ENCODE assay signal across 8 cellular contexts in genomic region chr11:116513894-116514293, GRCh38.
A peak's percentile ranks its signal among the peaks of the same experiment; 100 is the strongest.
DNase-seq lines count a peak whose midpoint lies in the region; ATAC-seq and TF ChIP-seq lines count a peak whose summit lies in the region.

No MANE protein-coding gene starts in this region.

- DNase-seq in stimulated activated CD4-positive, alpha-beta T cell treated with anti-CD3 and anti-CD28 coated beads, Interleukin-1b, Interleukin-23, amount 100 ng/mL, for 48 hours, result peak; percentile 12
- no peak for DNase-seq in stimulated activated CD4-positive, alpha-beta T cell treated with anti-CD3 and anti-CD28 coated beads, Interleukin-12 subunit alpha, Interleukin-12 subunit beta, amount 100 ng/mL, for 4 hours
- peak; percentile 68 for DNase-seq in NCI-H526 treated with DMSO at 0.1 percent for 48 hours (lab: John Stamatoyannopoulos, UW)
- peak; percentile 43 to 65 for DNase-seq in erythroblast (lab: John Stamatoyannopoulos, UW)
- DNase-seq in NCI-H2107 treated with DMSO at 0.1 percent for 48 hours (lab: John Stamatoyannopoulos, UW; ENCODE audit: unreplicated experiment), result no peak
- DNase-seq in T-helper 9 cell, result no peak
- DNase-seq in NCI-H2029 (lab: John Stamatoyannopoulos, UW), result no peak

- no peak for TF ChIP-seq POLR2A in erythroblast (IDR thresholded peaks at IDR 0.05; ENCODE audit: low read length)

- no peak for ATAC-seq in HG03442 (IDR thresholded peaks at IDR 0.05; ENCODE audit: unreplicated experiment)

Comparison
In these comparisons a context has a peak if more than half of its experiments do, and no peak if none do; other contexts are left out.
1. DNase-seq: peak in stimulated activated CD4-positive, alpha-beta T cell treated with anti-CD3 and anti-CD28 coated beads, Interleukin-1b, Interleukin-23, amount 100 ng/mL, for 48 hours (single experiment), NCI-H526 treated with DMSO at 0.1 percent for 48 hours (single experiment) and erythroblast (2 of 2); none in stimulated activated CD4-positive, alpha-beta T cell treated with anti-CD3 and anti-CD28 coated beads, Interleukin-12 subunit alpha, Interleukin-12 subunit beta, amount 100 ng/mL, for 4 hours (single experiment), NCI-H2107 treated with DMSO at 0.1 percent for 48 hours (single experiment), T-helper 9 cell (single experiment) and NCI-H2029 (single experiment).